Comparison of ENCODE assay signal across 8 cellular contexts in the genomic region with DNA sequence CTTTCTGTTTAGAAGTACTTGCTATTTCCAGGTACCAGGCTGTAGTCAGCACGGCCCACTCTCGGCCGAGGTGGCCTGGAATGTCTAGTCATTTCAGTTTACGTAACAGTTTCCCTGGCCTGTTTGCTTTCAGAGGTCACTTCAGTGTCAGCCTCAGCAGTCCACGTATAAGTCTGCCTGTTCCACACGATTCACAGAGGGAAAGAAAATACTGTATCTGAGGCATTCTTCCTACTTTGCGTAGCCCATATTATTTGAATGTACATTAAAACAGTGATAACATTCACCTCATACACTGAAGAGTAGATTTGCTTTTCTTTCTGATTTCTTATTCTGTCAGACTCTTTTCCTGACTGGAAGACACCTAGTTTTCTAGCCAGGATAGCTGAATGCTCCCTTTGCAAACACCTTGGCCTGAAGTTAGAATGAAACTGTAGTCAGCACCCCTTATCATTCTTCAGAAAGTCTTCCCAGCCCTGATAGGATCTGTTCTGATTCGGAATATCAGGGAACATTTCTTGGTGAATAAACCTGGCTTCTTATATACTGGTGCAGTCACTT.
DNase-seq lines count a peak whose midpoint lies in the region; ATAC-seq lines count a peak whose summit lies in the region.

No MANE protein-coding gene starts in this region.

- no peaks in the 10 kb centered on the region for H3K9me3 Mint-ChIP-seq in activated CD4-positive, alpha-beta T cell treated with anti-CD3 and anti-CD28 coated beads for 36 hours (ENCODE audit: low read depth)

- CTCF ChIA-PET in activated CD4-positive, alpha-beta T cell treated with anti-CD3 and anti-CD28 coated beads for 36 hours (lab: Charles Lee), result interaction anchor here (0.7 to 1.4 kb wide), 3 partner anchors 8 to 300 kb away, joined by 3 to 4 read pairs (median 3); no protein-coding TSS in a partner anchor

- no peaks in the 10 kb centered on the region for H3K9me3 ChIP-seq in duodenal mucosa (ENCODE audit: control insufficient read depth in 1 of 2, low read length in 2 of 2)
- H3K9me3 ChIP-seq in mucosa of stomach (ENCODE audit: control insufficient read depth, low read length), result no peaks in the 10 kb centered on the region

- H3K4me1 Mint-ChIP-seq in activated CD4-positive, alpha-beta T cell treated with anti-CD3 and anti-CD28 coated beads for 36 hours, result peaks cover 42% of the 10 kb centered on the region

- peak; percentile 63 for DNase-seq in AG08395 (ENCODE audit: low spot score)
- DNase-seq in NCI-H2196 (lab: John Stamatoyannopoulos, UW; ENCODE audit: unreplicated experiment), result peak; percentile 44
- no peak for DNase-seq in ecto neural progenitor cell (ENCODE audit: low spot score)
- no peak for DNase-seq in NCI-H1048 (lab: John Stamatoyannopoulos, UW)
- DNase-seq in NCI-H345 (lab: John Stamatoyannopoulos, UW), result no peak
- no peak for DNase-seq in activated CD4-positive, alpha-beta T cell treated with anti-CD3 and anti-CD28 coated beads for 36 hours

- POLR2A ChIA-PET in activated CD4-positive, alpha-beta T cell treated with anti-CD3 and anti-CD28 coated beads for 36 hours (lab: Charles Lee), result no interaction called here

- no peak overlapping the region for H3K4me3 ChIP-seq in duodenal mucosa (ENCODE audit: low read depth in 1 of 2, low read length in 2 of 2)
- H3K4me3 ChIP-seq in mucosa of stomach (ENCODE audit: low read length), result no peak overlapping the region

- no peaks in the 10 kb centered on the region for H3K27me3 ChIP-seq in duodenal mucosa (ENCODE audit: control insufficient read depth in 1 of 2, insufficient read depth in 2 of 2, low read length in 2 of 2)
- no peaks in the 10 kb centered on the region for H3K27me3 ChIP-seq in mucosa of stomach (ENCODE audit: control insufficient read depth, insufficient read depth, low read length)

- H3K4me3 Mint-ChIP-seq in activated CD4-positive, alpha-beta T cell treated with anti-CD3 and anti-CD28 coated beads for 36 hours, result no peak overlapping the region

- ATAC-seq in activated CD4-positive, alpha-beta T cell treated with anti-CD3 and anti-CD28 coated beads for 36 hours, result no peak

- H3K9ac ChIP-seq in duodenal mucosa (ENCODE audit: low read depth in 1 of 2, low read length in 2 of 2), result peak overlapping the region in 1 of 2 donors; percentile 21
- peak overlapping the region; percentile 63 for H3K9ac ChIP-seq in mucosa of stomach (ENCODE audit: low read length)

- peaks cover 5 to 9% of the 10 kb centered on the region in 2 donors for H3K4me1 ChIP-seq in duodenal mucosa (ENCODE audit: control insufficient read depth in 1 of 2, insufficient read depth in 2 of 2, low read length in 2 of 2)
- peaks cover 56% of the 10 kb centered on the region for H3K4me1 ChIP-seq in mucosa of stomach (ENCODE audit: control insufficient read depth, insufficient read depth, low read length)

- intact Hi-C loops in activated CD4-positive, alpha-beta T cell treated with anti-CD3 and anti-CD28 coated beads for 36 hours (cut with DNase I, micrococcal nuclease), result loop anchor here in 1 of 2 experiments (10.0 kb wide), 1 partner anchor 137 kb away; no protein-coding TSS in a partner anchor

- H3K27ac ChIP-seq in duodenal mucosa (ENCODE audit: low read depth, low read length), result peak overlapping the region; percentile 63

- H3K36me3 ChIP-seq in duodenal mucosa (ENCODE audit: control insufficient read depth in 1 of 2, insufficient read depth in 2 of 2, low read length in 2 of 2) (no peaks in the 10 kb centered on the region), mucosa of stomach (ENCODE audit: control insufficient read depth, insufficient read depth, low read length) (no peaks in the 10 kb centered on the region)

- H3K36me3 Mint-ChIP-seq in activated CD4-positive, alpha-beta T cell treated with anti-CD3 and anti-CD28 coated beads for 36 hours (ENCODE audit: low read depth), result peaks cover 3% of the 10 kb centered on the region

- H3K27ac Mint-ChIP-seq in activated CD4-positive, alpha-beta T cell treated with anti-CD3 and anti-CD28 coated beads for 36 hours, result no peak overlapping the region

- peaks cover 3% of the 10 kb centered on the region for H3K27me3 Mint-ChIP-seq in activated CD4-positive, alpha-beta T cell treated with anti-CD3 and anti-CD28 coated beads for 36 hours

Comparison
In these comparisons a context has a peak if more than half of its experiments do, and no peak if none do; other contexts are left out.
1. DNase-seq: peak in AG08395 (single experiment) and NCI-H2196 (single experiment); none in ecto neural progenitor cell (single experiment), NCI-H1048 (single experiment), NCI-H345 (single experiment) and activated CD4-positive, alpha-beta T cell treated with anti-CD3 and anti-CD28 coated beads for 36 hours (single experiment).